Comparison of ENCODE assay signal across 9 cellular contexts in genomic region chr12:62625238-62625637, GRCh38.
DNase-seq lines count a peak whose midpoint lies in the region; TF ChIP-seq lines count a peak whose summit lies in the region.
"Had no signal": no experiment of that assay in that cellular context is flagged by ENCODE, and none has a peak within 500 bp of the region (broad histone marks: within the 10 kb centered on the region; RNA-seq: fewer than 3 reads in every experiment).

No MANE protein-coding gene starts in this region.

- H3K36me3 ChIP-seq in adipocyte (ENCODE audit: control insufficient read depth, insufficient read depth, low read length, severe bottlenecking) = no peaks in the 10 kb centered on the region
- no peaks in the 10 kb centered on the region for H3K36me3 ChIP-seq in kidney epithelial cell (ENCODE audit: control insufficient read depth, insufficient read depth, low read length)
- no peaks in the 10 kb centered on the region for H3K36me3 ChIP-seq in ascending aorta

- in situ Hi-C loops in ACHN (cut with HindIII; ENCODE audit: low pct_ligation_motif_present, low pct_unique_long_range_greater_than_20kb, low sequenced_read_pairs) = no loop called here

- H3K9ac ChIP-seq in adipocyte (ENCODE audit: low read length) = peak overlapping the region; percentile 33

- H3K9me3 ChIP-seq in adipocyte (ENCODE audit: control insufficient read depth, low read length) = no peaks in the 10 kb centered on the region
- H3K9me3 ChIP-seq in ascending aorta = no peaks in the 10 kb centered on the region

- H3K4me1 ChIP-seq in adipocyte (ENCODE audit: control insufficient read depth, insufficient read depth, low read length) (peaks cover 30% of the 10 kb centered on the region), ascending aorta (no peaks in the 10 kb centered on the region)

- H3K4me3 ChIP-seq in adipocyte (ENCODE audit: low read length) (no peak overlapping the region), kidney epithelial cell (ENCODE audit: low read depth, low read length) (no peak overlapping the region), ascending aorta (no peak overlapping the region)

- DNase-seq in ACHN (peak; percentile 86), HuH-7 (ENCODE audit: low spot score) (peak; percentile 59), adipocyte (ENCODE audit: low read depth) (peak; percentile 49), kidney epithelial cell (ENCODE audit: low read depth) (peak; percentile 79), ascending aorta (ENCODE audit: low spot score in 2 of 2) (no peak), C1 segment of cervical spinal cord (lab: John Stamatoyannopoulos, UW) (no peak), head of caudate nucleus (no peak), inferior parietal cortex (ENCODE audit: extremely low spot score) (no peak)
- DNase-seq: amygdala had no signal

- TF ChIP-seq CTCF in kidney epithelial cell (IDR thresholded peaks at IDR 0.05; ENCODE audit: insufficient read depth, low read length, poor library complexity, severe bottlenecking) (no peak), ascending aorta (IDR thresholded peaks at IDR 0.05) (no peak)

- no peak overlapping the region for H3K27ac ChIP-seq in ascending aorta

- intact Hi-C loops in ascending aorta (cut with DNase I) = no loop called here
- intact Hi-C loops in head of caudate nucleus (cut with DNase I) = no loop called here

- no peaks in the 10 kb centered on the region for H3K27me3 ChIP-seq in adipocyte (replicated peaks; ENCODE audit: control insufficient read depth, insufficient read depth, low read length)
- H3K27me3 ChIP-seq in kidney epithelial cell (ENCODE audit: control insufficient read depth, insufficient read depth, low read length) = no peaks in the 10 kb centered on the region
- no peaks in the 10 kb centered on the region for H3K27me3 ChIP-seq in ascending aorta

Comparison
In these comparisons a context has a peak if more than half of its experiments do, and no peak if none do; other contexts are left out.
1. DNase-seq: peak in ACHN (single experiment), HuH-7 (single experiment), adipocyte (single experiment) and kidney epithelial cell (single experiment); none in ascending aorta (0 of 2), C1 segment of cervical spinal cord (0 of 14), head of caudate nucleus (0 of 42) and inferior parietal cortex (single experiment).